1 cellular context compared by ENCODE assay signal in the genomic region with DNA sequence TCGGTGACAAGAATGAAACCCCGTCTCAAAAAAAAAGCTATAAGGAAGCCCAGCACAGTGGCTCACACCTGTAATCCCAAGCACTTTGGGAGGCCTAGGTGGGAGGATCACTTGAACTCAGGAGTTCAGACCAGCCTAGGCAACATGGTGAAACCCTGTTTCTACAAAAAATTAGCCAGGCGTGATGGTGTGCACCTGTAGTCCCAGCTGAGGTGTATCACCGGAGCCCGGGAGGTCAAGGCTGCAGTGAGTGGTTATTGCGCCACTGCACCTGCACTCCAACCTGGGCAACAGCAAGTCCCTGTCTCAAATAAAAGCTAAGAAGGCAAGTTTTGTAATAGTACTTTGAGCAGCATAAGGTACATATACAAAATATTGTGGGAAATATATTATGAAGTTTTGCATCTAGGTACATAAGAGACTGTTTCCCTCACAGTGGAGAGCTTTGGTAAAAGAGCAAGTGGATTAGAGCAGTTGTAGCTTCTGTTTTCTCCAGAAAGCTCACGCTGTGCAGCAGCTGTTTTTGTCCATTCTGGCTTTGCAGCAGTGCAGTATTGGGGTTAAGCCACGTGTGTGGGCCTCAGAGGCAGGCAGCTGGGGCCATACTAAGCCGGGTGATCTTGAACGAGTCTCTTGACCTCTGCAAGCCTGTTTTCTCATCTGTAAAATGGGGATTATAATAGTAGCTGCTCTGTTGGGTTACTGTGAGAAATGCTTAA.
A peak's percentile ranks its signal among the peaks of the same experiment; 100 is the strongest.
TF ChIP-seq lines count a peak whose summit lies in the region.

No MANE protein-coding gene starts in this region.

TF ChIP-seq in HepG2, 621 proteins besides CTCF, POLR2A, EP300 and RAD21 (continued from another document and continues in another):
- TF ChIP-seq, protein P1, sequence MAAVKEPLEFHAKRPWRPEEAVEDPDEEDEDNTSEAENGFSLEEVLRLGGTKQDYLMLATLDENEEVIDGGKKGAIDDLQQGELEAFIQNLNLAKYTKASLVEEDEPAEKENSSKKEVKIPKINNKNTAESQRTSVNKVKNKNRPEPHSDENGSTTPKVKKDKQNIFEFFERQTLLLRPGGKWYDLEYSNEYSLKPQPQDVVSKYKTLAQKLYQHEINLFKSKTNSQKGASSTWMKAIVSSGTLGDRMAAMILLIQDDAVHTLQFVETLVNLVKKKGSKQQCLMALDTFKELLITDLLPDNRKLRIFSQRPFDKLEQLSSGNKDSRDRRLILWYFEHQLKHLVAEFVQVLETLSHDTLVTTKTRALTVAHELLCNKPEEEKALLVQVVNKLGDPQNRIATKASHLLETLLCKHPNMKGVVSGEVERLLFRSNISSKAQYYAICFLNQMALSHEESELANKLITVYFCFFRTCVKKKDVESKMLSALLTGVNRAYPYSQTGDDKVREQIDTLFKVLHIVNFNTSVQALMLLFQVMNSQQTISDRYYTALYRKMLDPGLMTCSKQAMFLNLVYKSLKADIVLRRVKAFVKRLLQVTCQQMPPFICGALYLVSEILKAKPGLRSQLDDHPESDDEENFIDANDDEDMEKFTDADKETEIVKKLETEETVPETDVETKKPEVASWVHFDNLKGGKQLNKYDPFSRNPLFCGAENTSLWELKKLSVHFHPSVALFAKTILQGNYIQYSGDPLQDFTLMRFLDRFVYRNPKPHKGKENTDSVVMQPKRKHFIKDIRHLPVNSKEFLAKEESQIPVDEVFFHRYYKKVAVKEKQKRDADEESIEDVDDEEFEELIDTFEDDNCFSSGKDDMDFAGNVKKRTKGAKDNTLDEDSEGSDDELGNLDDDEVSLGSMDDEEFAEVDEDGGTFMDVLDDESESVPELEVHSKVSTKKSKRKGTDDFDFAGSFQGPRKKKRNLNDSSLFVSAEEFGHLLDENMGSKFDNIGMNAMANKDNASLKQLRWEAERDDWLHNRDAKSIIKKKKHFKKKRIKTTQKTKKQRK (IDR thresholded peaks at IDR 0.05; ENCODE audit: low read length): no peak
- no peak for TF ChIP-seq TGIF2 (CRISPR knock-in tag; IDR thresholded peaks at IDR 0.05)
- TF ChIP-seq NAIF1 (CRISPR knock-in tag; IDR thresholded peaks at IDR 0.05; ENCODE audit: borderline replicate concordance): no peak
- TF ChIP-seq, protein P2, sequence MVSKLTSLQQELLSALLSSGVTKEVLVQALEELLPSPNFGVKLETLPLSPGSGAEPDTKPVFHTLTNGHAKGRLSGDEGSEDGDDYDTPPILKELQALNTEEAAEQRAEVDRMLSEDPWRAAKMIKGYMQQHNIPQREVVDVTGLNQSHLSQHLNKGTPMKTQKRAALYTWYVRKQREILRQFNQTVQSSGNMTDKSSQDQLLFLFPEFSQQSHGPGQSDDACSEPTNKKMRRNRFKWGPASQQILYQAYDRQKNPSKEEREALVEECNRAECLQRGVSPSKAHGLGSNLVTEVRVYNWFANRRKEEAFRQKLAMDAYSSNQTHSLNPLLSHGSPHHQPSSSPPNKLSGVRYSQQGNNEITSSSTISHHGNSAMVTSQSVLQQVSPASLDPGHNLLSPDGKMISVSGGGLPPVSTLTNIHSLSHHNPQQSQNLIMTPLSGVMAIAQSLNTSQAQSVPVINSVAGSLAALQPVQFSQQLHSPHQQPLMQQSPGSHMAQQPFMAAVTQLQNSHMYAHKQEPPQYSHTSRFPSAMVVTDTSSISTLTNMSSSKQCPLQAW (CRISPR knock-in tag; IDR thresholded peaks at IDR 0.05): peak; percentile 45
- peak; percentile 61 for TF ChIP-seq FOSL2 (CRISPR knock-in tag; IDR thresholded peaks at IDR 0.05)
- no peak for TF ChIP-seq ZSCAN22 (CRISPR knock-in tag; IDR thresholded peaks at IDR 0.05)
- TF ChIP-seq CHCHD3 (CRISPR knock-in tag; IDR thresholded peaks at IDR 0.05): no peak
- no peak for TF ChIP-seq ZNF326 (CRISPR knock-in tag; IDR thresholded peaks at IDR 0.05; ENCODE audit: borderline replicate concordance)
- TF ChIP-seq RELA (CRISPR knock-in tag; IDR thresholded peaks at IDR 0.05): no peak
- TF ChIP-seq ATRX (CRISPR knock-in tag; IDR thresholded peaks at IDR 0.05; ENCODE audit: borderline replicate concordance): no peak
- TF ChIP-seq SOX6 (IDR thresholded peaks at IDR 0.05): no peak
- TF ChIP-seq SOX6 (CRISPR knock-in tag; IDR thresholded peaks at IDR 0.05): peak; percentile 46; the same call in 1 of the 2 replicates
- TF ChIP-seq ATF7-NPFF (CRISPR knock-in tag; IDR thresholded peaks at IDR 0.05; ENCODE audit: low read depth): no peak
- TF ChIP-seq YEATS2 (CRISPR knock-in tag; IDR thresholded peaks at IDR 0.05; ENCODE audit: borderline replicate concordance): no peak
- no peak for TF ChIP-seq GATAD1 (CRISPR knock-in tag; IDR thresholded peaks at IDR 0.05)
- TF ChIP-seq MTF2 (CRISPR knock-in tag; IDR thresholded peaks at IDR 0.05; ENCODE audit: borderline replicate concordance): no peak
- no peak for TF ChIP-seq ZNF549 (CRISPR knock-in tag; IDR thresholded peaks at IDR 0.05)
- no peak for TF ChIP-seq ZNF543 (CRISPR knock-in tag; IDR thresholded peaks at IDR 0.05)
- peak; percentile 82; the same call in 1 of the 2 replicates for TF ChIP-seq HOXA3 (CRISPR knock-in tag; IDR thresholded peaks at IDR 0.05)
- no peak for TF ChIP-seq CBFB (CRISPR knock-in tag; IDR thresholded peaks at IDR 0.05)
- no peak for TF ChIP-seq ZSCAN29 (CRISPR knock-in tag; conservative IDR thresholded peaks at IDR 0.05)
- TF ChIP-seq RFXAP (CRISPR knock-in tag; IDR thresholded peaks at IDR 0.05; ENCODE audit: borderline replicate concordance): no peak
- TF ChIP-seq SRSF9 (IDR thresholded peaks at IDR 0.05; ENCODE audit: borderline replicate concordance, insufficient read depth, low read depth, low read length, poor library complexity, severe bottlenecking): no peak
- TF ChIP-seq TOE1 (CRISPR knock-in tag; IDR thresholded peaks at IDR 0.05): no peak
- no peak for TF ChIP-seq PHB2 (IDR thresholded peaks at IDR 0.05; ENCODE audit: partially characterized antibody)
- TF ChIP-seq, protein P3, sequence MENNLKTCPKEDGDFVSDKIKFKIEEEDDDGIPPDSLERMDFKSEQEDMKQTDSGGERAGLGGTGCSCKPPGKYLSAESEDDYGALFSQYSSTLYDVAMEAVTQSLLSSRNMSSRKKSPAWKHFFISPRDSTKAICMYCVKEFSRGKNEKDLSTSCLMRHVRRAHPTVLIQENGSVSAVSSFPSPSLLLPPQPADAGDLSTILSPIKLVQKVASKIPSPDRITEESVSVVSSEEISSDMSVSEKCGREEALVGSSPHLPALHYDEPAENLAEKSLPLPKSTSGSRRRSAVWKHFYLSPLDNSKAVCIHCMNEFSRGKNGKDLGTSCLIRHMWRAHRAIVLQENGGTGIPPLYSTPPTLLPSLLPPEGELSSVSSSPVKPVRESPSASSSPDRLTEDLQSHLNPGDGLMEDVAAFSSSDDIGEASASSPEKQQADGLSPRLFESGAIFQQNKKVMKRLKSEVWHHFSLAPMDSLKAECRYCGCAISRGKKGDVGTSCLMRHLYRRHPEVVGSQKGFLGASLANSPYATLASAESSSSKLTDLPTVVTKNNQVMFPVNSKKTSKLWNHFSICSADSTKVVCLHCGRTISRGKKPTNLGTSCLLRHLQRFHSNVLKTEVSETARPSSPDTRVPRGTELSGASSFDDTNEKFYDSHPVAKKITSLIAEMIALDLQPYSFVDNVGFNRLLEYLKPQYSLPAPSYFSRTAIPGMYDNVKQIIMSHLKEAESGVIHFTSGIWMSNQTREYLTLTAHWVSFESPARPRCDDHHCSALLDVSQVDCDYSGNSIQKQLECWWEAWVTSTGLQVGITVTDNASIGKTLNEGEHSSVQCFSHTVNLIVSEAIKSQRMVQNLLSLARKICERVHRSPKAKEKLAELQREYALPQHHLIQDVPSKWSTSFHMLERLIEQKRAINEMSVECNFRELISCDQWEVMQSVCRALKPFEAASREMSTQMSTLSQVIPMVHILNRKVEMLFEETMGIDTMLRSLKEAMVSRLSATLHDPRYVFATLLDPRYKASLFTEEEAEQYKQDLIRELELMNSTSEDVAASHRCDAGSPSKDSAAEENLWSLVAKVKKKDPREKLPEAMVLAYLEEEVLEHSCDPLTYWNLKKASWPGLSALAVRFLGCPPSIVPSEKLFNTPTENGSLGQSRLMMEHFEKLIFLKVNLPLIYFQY (CRISPR knock-in tag; IDR thresholded peaks at IDR 0.05; ENCODE audit: borderline replicate concordance): no peak
- TF ChIP-seq HES4 (CRISPR knock-in tag; IDR thresholded peaks at IDR 0.05; ENCODE audit: borderline replicate concordance): no peak
- no peak for TF ChIP-seq ATM (IDR thresholded peaks at IDR 0.05; ENCODE audit: borderline replicate concordance)
- no peak for TF ChIP-seq ZNF17 (CRISPR knock-in tag; IDR thresholded peaks at IDR 0.05)
- no peak for TF ChIP-seq MAZ (IDR thresholded peaks at IDR 0.05; ENCODE audit: borderline replicate concordance, low read depth, low read length)
- 0 out of 2 replicates have a peak, but pooled peaks have one; percentile 32 for TF ChIP-seq MAZ (CRISPR knock-in tag; IDR thresholded peaks at IDR 0.05; ENCODE audit: low read depth)
- TF ChIP-seq, protein P4, sequence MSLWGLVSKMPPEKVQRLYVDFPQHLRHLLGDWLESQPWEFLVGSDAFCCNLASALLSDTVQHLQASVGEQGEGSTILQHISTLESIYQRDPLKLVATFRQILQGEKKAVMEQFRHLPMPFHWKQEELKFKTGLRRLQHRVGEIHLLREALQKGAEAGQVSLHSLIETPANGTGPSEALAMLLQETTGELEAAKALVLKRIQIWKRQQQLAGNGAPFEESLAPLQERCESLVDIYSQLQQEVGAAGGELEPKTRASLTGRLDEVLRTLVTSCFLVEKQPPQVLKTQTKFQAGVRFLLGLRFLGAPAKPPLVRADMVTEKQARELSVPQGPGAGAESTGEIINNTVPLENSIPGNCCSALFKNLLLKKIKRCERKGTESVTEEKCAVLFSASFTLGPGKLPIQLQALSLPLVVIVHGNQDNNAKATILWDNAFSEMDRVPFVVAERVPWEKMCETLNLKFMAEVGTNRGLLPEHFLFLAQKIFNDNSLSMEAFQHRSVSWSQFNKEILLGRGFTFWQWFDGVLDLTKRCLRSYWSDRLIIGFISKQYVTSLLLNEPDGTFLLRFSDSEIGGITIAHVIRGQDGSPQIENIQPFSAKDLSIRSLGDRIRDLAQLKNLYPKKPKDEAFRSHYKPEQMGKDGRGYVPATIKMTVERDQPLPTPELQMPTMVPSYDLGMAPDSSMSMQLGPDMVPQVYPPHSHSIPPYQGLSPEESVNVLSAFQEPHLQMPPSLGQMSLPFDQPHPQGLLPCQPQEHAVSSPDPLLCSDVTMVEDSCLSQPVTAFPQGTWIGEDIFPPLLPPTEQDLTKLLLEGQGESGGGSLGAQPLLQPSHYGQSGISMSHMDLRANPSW (CRISPR knock-in tag; IDR thresholded peaks at IDR 0.05; ENCODE audit: borderline replicate concordance): no peak
- no peak for TF ChIP-seq ZMYM3 (CRISPR knock-in tag; IDR thresholded peaks at IDR 0.05)
- no peak for TF ChIP-seq TBL1XR1 (IDR thresholded peaks at IDR 0.05; ENCODE audit: borderline replicate concordance, low read length, partially characterized antibody)
- TF ChIP-seq, protein P5, sequence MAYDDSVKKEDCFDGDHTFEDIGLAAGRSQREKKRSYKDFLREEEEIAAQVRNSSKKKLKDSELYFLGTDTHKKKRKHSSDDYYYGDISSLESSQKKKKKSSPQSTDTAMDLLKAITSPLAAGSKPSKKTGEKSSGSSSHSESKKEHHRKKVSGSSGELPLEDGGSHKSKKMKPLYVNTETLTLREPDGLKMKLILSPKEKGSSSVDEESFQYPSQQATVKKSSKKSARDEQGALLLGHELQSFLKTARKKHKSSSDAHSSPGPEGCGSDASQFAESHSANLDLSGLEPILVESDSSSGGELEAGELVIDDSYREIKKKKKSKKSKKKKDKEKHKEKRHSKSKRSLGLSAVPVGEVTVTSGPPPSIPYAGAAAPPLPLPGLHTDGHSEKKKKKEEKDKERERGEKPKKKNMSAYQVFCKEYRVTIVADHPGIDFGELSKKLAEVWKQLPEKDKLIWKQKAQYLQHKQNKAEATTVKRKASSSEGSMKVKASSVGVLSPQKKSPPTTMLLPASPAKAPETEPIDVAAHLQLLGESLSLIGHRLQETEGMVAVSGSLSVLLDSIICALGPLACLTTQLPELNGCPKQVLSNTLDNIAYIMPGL (CRISPR knock-in tag; IDR thresholded peaks at IDR 0.05; ENCODE audit: borderline replicate concordance in 1 of 2, low read depth in 1 of 2): no peak
- TF ChIP-seq MTA1 (CRISPR knock-in tag; IDR thresholded peaks at IDR 0.05; ENCODE audit: borderline replicate concordance): no peak
- no peak for TF ChIP-seq ZNF260 (CRISPR knock-in tag; IDR thresholded peaks at IDR 0.05; ENCODE audit: borderline replicate concordance, low read depth)
- TF ChIP-seq NR2F1 (CRISPR knock-in tag; IDR thresholded peaks at IDR 0.05): peak in 1 of 2 experiments; percentile 54; a peak in 2 of 4 replicates
- no peak for TF ChIP-seq IRF2 (CRISPR knock-in tag; IDR thresholded peaks at IDR 0.05)
- no peak for TF ChIP-seq ZFP36 (IDR thresholded peaks at IDR 0.05; ENCODE audit: borderline replicate concordance, low read depth, low read length, partially characterized antibody)
- TF ChIP-seq ZNF557 (CRISPR knock-in tag; IDR thresholded peaks at IDR 0.05): no peak
- TF ChIP-seq, protein P6, sequence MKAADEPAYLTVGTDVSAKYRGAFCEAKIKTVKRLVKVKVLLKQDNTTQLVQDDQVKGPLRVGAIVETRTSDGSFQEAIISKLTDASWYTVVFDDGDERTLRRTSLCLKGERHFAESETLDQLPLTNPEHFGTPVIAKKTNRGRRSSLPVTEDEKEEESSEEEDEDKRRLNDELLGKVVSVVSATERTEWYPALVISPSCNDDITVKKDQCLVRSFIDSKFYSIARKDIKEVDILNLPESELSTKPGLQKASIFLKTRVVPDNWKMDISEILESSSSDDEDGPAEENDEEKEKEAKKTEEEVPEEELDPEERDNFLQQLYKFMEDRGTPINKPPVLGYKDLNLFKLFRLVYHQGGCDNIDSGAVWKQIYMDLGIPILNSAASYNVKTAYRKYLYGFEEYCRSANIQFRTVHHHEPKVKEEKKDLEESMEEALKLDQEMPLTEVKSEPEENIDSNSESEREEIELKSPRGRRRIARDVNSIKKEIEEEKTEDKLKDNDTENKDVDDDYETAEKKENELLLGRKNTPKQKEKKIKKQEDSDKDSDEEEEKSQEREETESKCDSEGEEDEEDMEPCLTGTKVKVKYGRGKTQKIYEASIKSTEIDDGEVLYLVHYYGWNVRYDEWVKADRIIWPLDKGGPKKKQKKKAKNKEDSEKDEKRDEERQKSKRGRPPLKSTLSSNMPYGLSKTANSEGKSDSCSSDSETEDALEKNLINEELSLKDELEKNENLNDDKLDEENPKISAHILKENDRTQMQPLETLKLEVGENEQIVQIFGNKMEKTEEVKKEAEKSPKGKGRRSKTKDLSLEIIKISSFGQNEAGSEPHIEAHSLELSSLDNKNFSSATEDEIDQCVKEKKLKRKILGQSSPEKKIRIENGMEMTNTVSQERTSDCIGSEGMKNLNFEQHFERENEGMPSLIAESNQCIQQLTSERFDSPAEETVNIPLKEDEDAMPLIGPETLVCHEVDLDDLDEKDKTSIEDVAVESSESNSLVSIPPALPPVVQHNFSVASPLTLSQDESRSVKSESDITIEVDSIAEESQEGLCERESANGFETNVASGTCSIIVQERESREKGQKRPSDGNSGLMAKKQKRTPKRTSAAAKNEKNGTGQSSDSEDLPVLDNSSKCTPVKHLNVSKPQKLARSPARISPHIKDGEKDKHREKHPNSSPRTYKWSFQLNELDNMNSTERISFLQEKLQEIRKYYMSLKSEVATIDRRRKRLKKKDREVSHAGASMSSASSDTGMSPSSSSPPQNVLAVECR (CRISPR knock-in tag; IDR thresholded peaks at IDR 0.05; ENCODE audit: borderline replicate concordance): peak; percentile 28; the same call in 1 of the 2 replicates
- TF ChIP-seq RARG (CRISPR knock-in tag; IDR thresholded peaks at IDR 0.05; ENCODE audit: low read depth): no peak
